Comparison of ENCODE assay signal across 8 cellular contexts in genomic region chr5:108481355-108481931, GRCh38.
DNase-seq lines count a peak whose midpoint lies in the region; ATAC-seq, FAIRE-seq and TF ChIP-seq lines count a peak whose summit lies in the region.

No MANE protein-coding gene starts in this region.

- H3K4me3 ChIP-seq in A673 (ENCODE audit: low read depth, low read length, poor library complexity, severe bottlenecking) (no peak overlapping the region), LNCaP clone FGC (ENCODE audit: low read depth, low read length) (no peak overlapping the region), right lobe of liver (no peak overlapping the region)

- WGBS in right lobe of liver (ENCODE audit: insufficient coverage, low coverage, low lambda C conversion rate, missing lambda C conversion rate): 35% methylated on average over 8 of the region's 8 CpGs

- peak; percentile 70 for DNase-seq in A673 (ENCODE audit: low spot score)
- DNase-seq in GM12891 (ENCODE audit: insufficient read length, low spot score): no peak
- peak; percentile 44 for DNase-seq in LNCaP clone FGC (ENCODE audit: low read depth)
- DNase-seq in amniotic stem cell (lab: John Stamatoyannopoulos, UW): peak; percentile 38
- DNase-seq in right lobe of liver: no peak
- no peak for DNase-seq in mesenteric fat pad (ENCODE audit: low spot score)

- H3K27ac ChIP-seq in A673 (ENCODE audit: low read depth, low read length, poor library complexity, severe bottlenecking): no peak overlapping the region
- H3K27ac ChIP-seq in right lobe of liver: no peak overlapping the region

- FAIRE-seq in GM12891 (lab: Jason Lieb, UNC): peak; percentile 84

- BruUV-seq in A673 (replicated peaks; lab: Mats Ljungman, UMichigan): no TSS peak

- H3K4me1 ChIP-seq in A673 (ENCODE audit: insufficient read depth, low read length, poor library complexity, severe bottlenecking): no peaks in the 10 kb centered on the region
- no peaks in the 10 kb centered on the region for H3K4me1 ChIP-seq in right lobe of liver

- ATAC-seq in right lobe of liver: peak; percentile 43 to 65 (median 48)
- no peak for ATAC-seq in GM19455 (IDR thresholded peaks at IDR 0.05; ENCODE audit: unreplicated experiment)
- ATAC-seq in HG02938 (IDR thresholded peaks at IDR 0.05; ENCODE audit: unreplicated experiment): no peak

- intact Hi-C loops in A673 (cut with micrococcal nuclease; ENCODE audit: unreplicated experiment): loop anchor here (10.0 kb wide), 1 partner anchor 1203 kb away; the partner anchor contains the start of gene MAN2A1
- intact Hi-C loops in right lobe of liver (cut with DNase I): no loop called here

- TF ChIP-seq CTCF in A673 (conservative IDR thresholded peaks at IDR 0.05; ENCODE audit: low read depth, low read length) (peak; percentile 65), LNCaP clone FGC (IDR thresholded peaks at IDR 0.05; ENCODE audit: control insufficient read depth, extremely low read depth, insufficient read depth) (peak; percentile 49), right lobe of liver (IDR thresholded peaks at IDR 0.05) (peak in 3 of 4 donors; percentile 37 to 49 (median 40))

- H3K27me3 ChIP-seq in A673 (replicated peaks; ENCODE audit: insufficient read depth, low read depth, low read length, poor library complexity) (no peaks in the 10 kb centered on the region), right lobe of liver (no peaks in the 10 kb centered on the region)

- POLR2A ChIA-PET in A673 (lab: Charles Lee; ENCODE audit: low non-redundant PET): no interaction called here

- CTCF ChIA-PET in A673 (lab: Charles Lee): no interaction called here

- H3K9me3 ChIP-seq in A673 (ENCODE audit: low read depth, low read length, poor library complexity, severe bottlenecking) (no peaks in the 10 kb centered on the region), right lobe of liver (no peaks in the 10 kb centered on the region)

- no peak for TF ChIP-seq POLR2A in GM12891 (IDR thresholded peaks at IDR 0.05; ENCODE audit: low read depth, low read length)
- no peak for TF ChIP-seq POLR2A in right lobe of liver (IDR thresholded peaks at IDR 0.05)

- H3K36me3 ChIP-seq in A673 (ENCODE audit: insufficient read depth, low read length, poor library complexity, severe bottlenecking): no peaks in the 10 kb centered on the region
- H3K36me3 ChIP-seq in right lobe of liver: no peaks in the 10 kb centered on the region

TF ChIP-seq in GM12891, 5 proteins besides CTCF, POLR2A, EP300 and RAD21:
- TF ChIP-seq POU2F2 (IDR thresholded peaks at IDR 0.05; ENCODE audit: low read depth, low read length): no peak
- TF ChIP-seq SPI1 (IDR thresholded peaks at IDR 0.05; ENCODE audit: low read depth, low read length): no peak
- TF ChIP-seq TAF1 (IDR thresholded peaks at IDR 0.05; ENCODE audit: low read depth, low read length): no peak
- no peak for TF ChIP-seq PAX5 (IDR thresholded peaks at IDR 0.05; ENCODE audit: insufficient read depth, low read length, severe bottlenecking)
- TF ChIP-seq POLR2AphosphoS5 (IDR thresholded peaks at IDR 0.05; ENCODE audit: low read depth, low read length): no peak

Comparison
In these comparisons a context has a peak if more than half of its experiments do, and no peak if none do; other contexts are left out.
1. DNase-seq: peak in A673 (single experiment), LNCaP clone FGC (single experiment) and amniotic stem cell (single experiment); none in GM12891 (single experiment), right lobe of liver (0 of 3) and mesenteric fat pad (single experiment).
2. ATAC-seq: peak in right lobe of liver (4 of 4); none in GM19455 (single experiment) and HG02938 (single experiment).
3. Peak in every context shown above with its lines, with median percentiles within 50 percentile points of each other: CTCF ChIP-seq.